Comparison of ENCODE assay signal across 8 cellular contexts in genomic region chr20:63497946-63498935, GRCh38. TPM values are rescaled to one million over a fixed set of nuclear protein-coding genes. Genes with fewer than 3 reads are reported as not detected.
DNase-seq lines count a peak whose midpoint lies in the region; ATAC-seq and TF ChIP-seq lines count a peak whose summit lies in the region.

No MANE protein-coding gene starts in this region.

- H3K36me3 Mint-ChIP-seq in chondrocyte (ENCODE audit: low read depth): no peaks in the 10 kb centered on the region

- H3K4me3 ChIP-seq in BJ (ENCODE audit: low read depth, low read length): peak overlapping the region; percentile 41
- H3K4me3 ChIP-seq in LNCaP clone FGC (ENCODE audit: low read depth, low read length): peak overlapping the region; percentile 91

- H3K4me1 Mint-ChIP-seq in chondrocyte (ENCODE audit: low read depth): no peaks in the 10 kb centered on the region

- POLR2A ChIA-PET in BJ (lab: Charles Lee): no interaction called here

- H3K27me3 ChIP-seq in BJ (ENCODE audit: control insufficient read depth, insufficient read depth, low read length): peaks cover 6% of the 10 kb centered on the region

- DNase-seq in BJ (ENCODE audit: low read depth) (no peak), LNCaP clone FGC (ENCODE audit: low read depth) (no peak), chondrocyte (ENCODE audit: low spot score) (peak; percentile 68), lung microvascular endothelial cell (ENCODE audit: low read depth in 2 of 2) (peak; percentile 24 to 61), NCI-H1436 treated with DMSO at 0.1 percent for 48 hours (lab: John Stamatoyannopoulos, UW) (no peak)
- no peak for DNase-seq in stimulated activated CD4-positive, alpha-beta T cell treated with anti-CD3 and anti-CD28 coated beads, Interleukin-1b, Interleukin-23, amount 100 ng/mL, for 48 hours
- DNase-seq in activated CD4-positive, alpha-beta T cell treated with anti-CD3 and anti-CD28 coated beads for 1 hour: no peak

- TF ChIP-seq CTCF in BJ (IDR thresholded peaks at IDR 0.05; ENCODE audit: insufficient read depth, low read depth, low read length) (no peak), LNCaP clone FGC (IDR thresholded peaks at IDR 0.05; ENCODE audit: control insufficient read depth, extremely low read depth, insufficient read depth) (no peak), chondrocyte (IDR thresholded peaks at IDR 0.05) (peak; percentile 17)

- H3K9me3 Mint-ChIP-seq in chondrocyte (ENCODE audit: low read depth): no peaks in the 10 kb centered on the region

- peak overlapping the region; percentile 49 for H3K4me3 Mint-ChIP-seq in chondrocyte (ENCODE audit: unreplicated experiment)

- no peak for ATAC-seq in GM18867 (IDR thresholded peaks at IDR 0.05; ENCODE audit: unreplicated experiment)

- no peaks in the 10 kb centered on the region; the same call in 1 of the 2 replicates for H3K36me3 ChIP-seq in BJ (ENCODE audit: control insufficient read depth, insufficient read depth, low read length)

- no peaks in the 10 kb centered on the region for H3K27me3 Mint-ChIP-seq in chondrocyte (ENCODE audit: low read depth)

- H3K27ac Mint-ChIP-seq in chondrocyte (ENCODE audit: unreplicated experiment): no peak overlapping the region

- CTCF ChIA-PET in BJ (lab: Yijun Ruan, JAX): interaction anchor here (1.0 to 3.0 kb wide), 3 partner anchors 21 to 476 kb away, joined by 3 to 23 read pairs (median 13); partner anchors contain the start of gene PTK6

RNA-seq across cellular contexts. Expression of gene EEF1A2, which starts 0.6 kb away (rescaled TPM):
- 8.3 and 9.4 TPM in 2 replicates for polyA plus RNA-seq in BJ (2011; rRNA removed)
- 6.7 and 12.0 TPM in 2 replicates for polyA minus RNA-seq in BJ (2011; rRNA and poly(A)+ RNA removed)
- total RNA-seq in chondrocyte: 0.34 to 6.5 TPM (median 5.5 TPM) in 3 replicates
- 5.2 and 14.8 TPM in 2 replicates for total RNA-seq in lung microvascular endothelial cell

RNA-seq across cellular contexts. Expression of gene PPDPF, which starts 22.3 kb away (rescaled TPM):
- polyA plus RNA-seq in BJ (2011; rRNA removed): 16.5 and 26.9 TPM in 2 replicates
- polyA minus RNA-seq in BJ (2011; rRNA and poly(A)+ RNA removed): 21.1 and 55.6 TPM in 2 replicates
- total RNA-seq in chondrocyte: 245 to 268 TPM (median 261 TPM) in 3 replicates
- total RNA-seq in lung microvascular endothelial cell: 16.3 and 21.2 TPM in 2 replicates

RNA-seq across cellular contexts. Expression of gene KCNQ2, which starts 25.8 kb away (rescaled TPM):
- not detected in 2 replicates for polyA plus RNA-seq in BJ (2011; rRNA removed)
- polyA minus RNA-seq in BJ (2011; rRNA and poly(A)+ RNA removed): not detected in 2 replicates
- not detected in 3 replicates for total RNA-seq in chondrocyte
- not detected in 2 replicates for total RNA-seq in lung microvascular endothelial cell

RNA-seq across cellular contexts. Expression of gene PTK6, which starts 38.9 kb away (rescaled TPM):
- 0.05 and 0.07 TPM in 2 replicates for polyA plus RNA-seq in BJ (2011; rRNA removed)
- polyA minus RNA-seq in BJ (2011; rRNA and poly(A)+ RNA removed): not detected in 2 replicates
- total RNA-seq in chondrocyte (not detected in 3 replicates), lung microvascular endothelial cell (under 0.01 TPM in 1 of 2 replicates, not detected in the other)

RNA-seq across cellular contexts. Expression of gene SRMS, which starts 49.3 kb away (rescaled TPM):
- polyA plus RNA-seq in BJ (2011; rRNA removed): not detected in 2 replicates
- polyA minus RNA-seq in BJ (2011; rRNA and poly(A)+ RNA removed): not detected in 2 replicates
- total RNA-seq in chondrocyte: not detected in 3 replicates
- total RNA-seq in lung microvascular endothelial cell: not detected in 2 replicates

Comparison
In these comparisons a context has a peak if more than half of its experiments do, and no peak if none do; other contexts are left out.
1. DNase-seq: peak in chondrocyte (single experiment) and lung microvascular endothelial cell (2 of 2); none in BJ (single experiment), LNCaP clone FGC (single experiment), stimulated activated CD4-positive, alpha-beta T cell treated with anti-CD3 and anti-CD28 coated beads, Interleukin-1b, Interleukin-23, amount 100 ng/mL, for 48 hours (single experiment), NCI-H1436 treated with DMSO at 0.1 percent for 48 hours (single experiment) and activated CD4-positive, alpha-beta T cell treated with anti-CD3 and anti-CD28 coated beads for 1 hour (single experiment).
2. RNA of gene PPDPF, which starts 22.3 kb away (total RNA-seq): 245 to 268 TPM in chondrocyte; 16.3 to 21.2 TPM in lung microvascular endothelial cell; every median in the first group is over 10 times any median in the second.